In genomic region chr11:60895687-60896086, GRCh38 we compare ENCODE assay signal across 26 cellular contexts. TPM values are rescaled to one million over a fixed set of nuclear protein-coding genes. Genes with fewer than 3 reads are reported as not detected.
"Had no signal": no experiment of that assay in that cellular context is flagged by ENCODE, and none has a peak within 500 bp of the region (broad histone marks: within the 10 kb centered on the region; RNA-seq: fewer than 3 reads in every experiment).

No MANE protein-coding gene starts in this region.

- H3K27ac Mint-ChIP-seq: endodermal cell, natural killer cell, type B pancreatic cell had no signal

- H3K9me3 Mint-ChIP-seq: endodermal cell, natural killer cell, neural crest cell, type B pancreatic cell had no signal

- ATAC-seq: esophagus mucosa, gastroesophageal sphincter, heart left ventricle, left lung, natural killer cell, sciatic nerve had no signal

- DNase-seq: effector CD8-positive, alpha-beta T cell; endodermal cell; foreskin fibroblast; heart left ventricle; kidney; left lung; mesenchymal stem cell; midbrain; natural killer cell; stimulated activated CD4-positive, alpha-beta T cell treated with anti-CD3 and anti-CD28 coated beads, Interleukin-12 subunit alpha, Interleukin-12 subunit beta, amount 100 ng/mL, for 4 hours; stimulated activated CD4-positive, alpha-beta T cell treated with anti-CD3 and anti-CD28 coated beads, Interleukin-1b, Interleukin-23, amount 100 ng/mL, for 48 hours; stimulated activated CD4-positive, alpha-beta T cell treated with anti-CD3 and anti-CD28 coated beads, Interleukin-4, amount 100 ng/mL, for 1 hour; stimulated activated CD8-positive, alpha-beta memory T cell treated with anti-CD3 and anti-CD28 coated beads, Interleukin-4, amount 100 ng/mL, for 48 hours; stimulated activated naive CD4-positive, alpha-beta T cell treated with Interleukin-2 at 50 U/mL for 16 hours; stomach; thyroid gland had no signal

- H3K4me3 Mint-ChIP-seq: endodermal cell, natural killer cell, neural crest cell, type B pancreatic cell had no signal

- H3K27me3 Mint-ChIP-seq: type B pancreatic cell had no signal

- H3K4me1 Mint-ChIP-seq: endodermal cell, neural crest cell had no signal

RNA-seq across cellular contexts. Expression of gene ZP1, which starts 28.3 kb away (rescaled TPM):
- total RNA-seq: endodermal cell, esophagus mucosa, gastroesophageal sphincter, hepatocyte, kidney, left lung, lung microvascular endothelial cell, neural crest cell, right atrium auricular region, temporal lobe, thyroid gland had no signal

RNA-seq across cellular contexts. Expression of gene TMEM132A, which starts 28.6 kb away (rescaled TPM):
- total RNA-seq: natural killer cell had no signal

RNA-seq across cellular contexts. Expression of gene PTGDR2, which starts 39.9 kb away (rescaled TPM):
- total RNA-seq: osteoblast had no signal
